ENCODE assay signal across 8 cellular contexts in the genomic region with DNA sequence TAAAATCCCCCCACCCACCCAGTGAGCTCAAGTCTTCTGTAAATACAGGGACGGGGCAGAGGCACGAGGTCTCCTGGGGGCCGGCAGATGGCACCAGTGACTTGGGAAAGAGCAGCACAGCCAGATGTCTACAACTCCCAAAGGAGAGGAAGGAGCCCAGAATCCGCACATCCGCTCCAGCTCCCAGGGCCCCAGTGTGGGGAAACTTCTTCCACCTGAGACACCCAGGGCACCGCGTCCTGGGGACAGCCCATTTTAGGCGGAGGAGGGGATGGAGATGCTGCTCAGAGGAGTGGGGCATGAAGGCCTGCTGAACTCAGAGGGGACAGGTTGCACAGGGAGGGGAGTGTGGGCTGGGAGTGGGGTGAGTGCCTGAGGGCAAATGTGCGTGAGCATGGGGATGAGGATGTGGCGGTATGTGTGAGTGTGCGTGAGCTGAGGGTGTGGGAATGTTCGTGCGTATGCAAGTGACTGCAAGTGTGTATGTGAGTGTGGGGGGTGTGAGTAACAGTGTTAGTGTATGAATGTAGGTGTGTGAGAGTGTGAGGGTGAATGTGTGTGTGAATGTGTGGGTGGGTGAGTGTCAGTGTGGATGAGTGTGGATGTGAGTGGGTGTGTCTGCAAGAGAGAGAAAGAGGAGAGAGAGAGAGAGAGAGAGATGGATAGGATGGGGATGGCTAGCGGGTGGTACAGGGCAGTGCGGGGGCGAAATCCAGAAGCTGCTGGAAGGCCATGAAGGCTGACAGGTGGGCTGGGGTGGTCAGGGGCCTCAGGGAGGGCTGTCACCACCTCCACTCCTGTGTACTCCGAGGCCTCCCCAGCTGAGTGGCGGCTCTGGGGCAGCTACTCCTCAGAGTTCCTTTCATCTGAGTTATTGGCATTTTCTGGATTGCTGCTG.
DNase-seq lines count a peak whose midpoint lies in the region; ATAC-seq and TF ChIP-seq lines count a peak whose summit lies in the region.

No MANE protein-coding gene starts in this region.

- no peak overlapping the region for H3K56ac ChIP-seq in IMR-90 (ENCODE audit: extremely low read depth, insufficient read depth, low read length)

- H3K4me3 ChIP-seq in IMR-90 (ENCODE audit: insufficient read depth, low read depth, low read length), result no peak overlapping the region

- peaks cover 10% of the 10 kb centered on the region for H3K27me3 Mint-ChIP-seq in glutamatergic neuron (ENCODE audit: unreplicated experiment)

- no peak for TF ChIP-seq POLR2A in IMR-90 (IDR thresholded peaks at IDR 0.05; ENCODE audit: low read depth, low read length)

- no peak overlapping the region for H3K18ac ChIP-seq in IMR-90 (ENCODE audit: low read depth, low read length)

- intact Hi-C loops in IMR-90 (cut with micrococcal nuclease), result loop anchor here (1.0 to 10.0 kb wide), 6 partner anchors 270 to 907 kb away; a partner anchor contains a TSS

- no peak overlapping the region for H3K9ac ChIP-seq in IMR-90 (ENCODE audit: low read depth, low read length)

- peak overlapping the region; percentile 77 for H2BK120ac ChIP-seq in IMR-90 (ENCODE audit: low read depth, low read length)

- H2BK20ac ChIP-seq in IMR-90 (ENCODE audit: low read depth, low read length), result peak overlapping the region; percentile 63; the same call in 1 of the 2 replicates

- H3K79me1 ChIP-seq in IMR-90 (ENCODE audit: low read depth in 1 of 2, low read length in 2 of 2), result no peaks in the 10 kb centered on the region

- H2BK15ac ChIP-seq in IMR-90 (ENCODE audit: low read depth, low read length), result peak overlapping the region; percentile 48; the same call in 1 of the 3 replicates

- in situ Hi-C loops in IMR-90 (cut with MboI; ENCODE audit: low sequenced_read_pairs), result loop anchor here (10.0 to 25.0 kb wide), 3 partner anchors 437 to 880 kb away; a partner anchor contains a TSS

- H3K4me1 Mint-ChIP-seq in glutamatergic neuron (ENCODE audit: low read depth, unreplicated experiment), result peaks cover 21% of the 10 kb centered on the region
- peaks cover 22% of the 10 kb centered on the region for H3K4me1 Mint-ChIP-seq in stimulated activated effector memory CD8-positive, alpha-beta T cell treated with anti-CD3 and anti-CD28 coated beads, Interleukin-12 subunit alpha, Interleukin-12 subunit beta, amount 100 ng/mL, for 72 hours

- peaks cover 10% of the 10 kb centered on the region for H3K27me3 ChIP-seq in IMR-90 (ENCODE audit: control insufficient read depth, insufficient read depth, low read length)

- H3K4me1 ChIP-seq in IMR-90 (ENCODE audit: control insufficient read depth, insufficient read depth, low read length), result peaks cover 4% of the 10 kb centered on the region

- H3K4me2 ChIP-seq in IMR-90 (ENCODE audit: low read depth, low read length), result no peak overlapping the region

- 42% methylated on average over 6 of the region's 18 CpGs; no CpG with 5 or more reads in 1 of the 2 experiments for WGBS in IMR-90 (ENCODE audit: extremely low coverage in 2 of 2, insufficient read length in 1 of 2), 2 experiments

- peak overlapping the region; percentile 78 to 82; a peak in 2 of 4 replicates for H4K8ac ChIP-seq in IMR-90 (ENCODE audit: low read depth in 2 of 2, low read length in 2 of 2)

- peak overlapping the region; percentile 33; the same call in 1 of the 2 replicates for H2AK5ac ChIP-seq in IMR-90 (ENCODE audit: low read depth, low read length)

- H3K9me3 ChIP-seq in IMR-90 (ENCODE audit: control insufficient read depth, insufficient read depth, low read length), result no peaks in the 10 kb centered on the region

- CTCF ChIA-PET in IMR-90 (lab: Yijun Ruan, JAX), result interaction anchor here (0.6 to 1.2 kb wide), 10 partner anchors 9 to 1615 kb away, joined by 3 to 5 read pairs (median 3); a partner anchor contains a TSS

- peak overlapping the region; percentile 94 for H2AFZ ChIP-seq in IMR-90 (replicated peaks; ENCODE audit: low read length, poor library complexity)

- DNase-seq in Daoy (ENCODE audit: low read depth) (peak; percentile 87), IMR-90 (peak; percentile 76), glutamatergic neuron (peak; percentile 70), foreskin melanocyte (no peak)
- no peak for DNase-seq in stimulated activated effector memory CD8-positive, alpha-beta T cell treated with anti-CD3 and anti-CD28 coated beads, Interleukin-12 subunit alpha, Interleukin-12 subunit beta, amount 100 ng/mL, for 72 hours (ENCODE audit: low spot score in 2 of 2)
- no peak for DNase-seq in stimulated activated CD4-positive, alpha-beta T cell treated with anti-CD3 and anti-CD28 coated beads, Interleukin-4, amount 100 ng/mL, for 4 hours

- peak; percentile 96 for ATAC-seq in IMR-90 (ENCODE audit: low read depth)
- ATAC-seq in SK-N-SH treated with all-trans-retinoic acid at 6 μM for 48 hours, result peak; percentile 99
- ATAC-seq in stimulated activated effector memory CD8-positive, alpha-beta T cell treated with anti-CD3 and anti-CD28 coated beads, Interleukin-12 subunit alpha, Interleukin-12 subunit beta, amount 100 ng/mL, for 72 hours, result peak; percentile 44
- ATAC-seq in GM18907 (IDR thresholded peaks at IDR 0.05; ENCODE audit: unreplicated experiment), result no peak

- H4K20me1 ChIP-seq in IMR-90 (ENCODE audit: insufficient read depth, low read length), result no peaks in the 10 kb centered on the region

- H3K4me3 Mint-ChIP-seq in glutamatergic neuron (ENCODE audit: unreplicated experiment), result peak overlapping the region; percentile 16
- no peak overlapping the region for H3K4me3 Mint-ChIP-seq in stimulated activated effector memory CD8-positive, alpha-beta T cell treated with anti-CD3 and anti-CD28 coated beads, Interleukin-12 subunit alpha, Interleukin-12 subunit beta, amount 100 ng/mL, for 72 hours

- dilution Hi-C loops in IMR-90 (cut with HindIII; ENCODE audit: low sequenced_read_pairs, unreplicated experiment), result no loop called here

- H3K27ac Mint-ChIP-seq in glutamatergic neuron (ENCODE audit: unreplicated experiment), result peak overlapping the region; percentile 16
- peak overlapping the region; percentile 10 for H3K27ac Mint-ChIP-seq in stimulated activated effector memory CD8-positive, alpha-beta T cell treated with anti-CD3 and anti-CD28 coated beads, Interleukin-12 subunit alpha, Interleukin-12 subunit beta, amount 100 ng/mL, for 72 hours

- H3K23ac ChIP-seq in IMR-90 (ENCODE audit: low read depth, low read length), result no peak overlapping the region

- peak overlapping the region; percentile 85 for H2AK9ac ChIP-seq in IMR-90 (replicated peaks; ENCODE audit: low read depth, low read length, poor library complexity)

- peaks cover 7% of the 10 kb centered on the region for H3K36me3 Mint-ChIP-seq in glutamatergic neuron (ENCODE audit: unreplicated experiment)
- H3K36me3 Mint-ChIP-seq in stimulated activated effector memory CD8-positive, alpha-beta T cell treated with anti-CD3 and anti-CD28 coated beads, Interleukin-12 subunit alpha, Interleukin-12 subunit beta, amount 100 ng/mL, for 72 hours, result peaks cover 1% of the 10 kb centered on the region

- H4K5ac ChIP-seq in IMR-90 (ENCODE audit: low read depth, low read length), result no peak overlapping the region

- H3K27ac ChIP-seq in IMR-90 (ENCODE audit: insufficient read depth, low read length), result no peak overlapping the region

- peak; percentile 89 for TF ChIP-seq RAD21 in IMR-90 (IDR thresholded peaks at IDR 0.05; ENCODE audit: low read length)

- BruUV-seq in IMR-90 (replicated peaks; lab: Mats Ljungman, UMichigan), result no TSS peak

- H3K9me1 ChIP-seq in IMR-90 (ENCODE audit: insufficient read depth, low read length), result peaks cover 4% of the 10 kb centered on the region; the same call in 1 of the 2 replicates

- POLR2A ChIA-PET in IMR-90 (lab: Charles Lee; ENCODE audit: unreplicated experiment), result no interaction called here

- no peak overlapping the region for H3K14ac ChIP-seq in IMR-90 (replicated peaks; ENCODE audit: low read depth, low read length)

- H3K4ac ChIP-seq in IMR-90 (ENCODE audit: low read depth, low read length), result peak overlapping the region; percentile 71

- TF ChIP-seq CTCF in IMR-90 (conservative IDR thresholded peaks at IDR 0.05; ENCODE audit: low read depth, low read length) (peak; percentile 72), glutamatergic neuron (IDR thresholded peaks at IDR 0.05; ENCODE audit: partially characterized antibody, unreplicated experiment) (no peak)

- H2BK5ac ChIP-seq in IMR-90 (ENCODE audit: low read depth, low read length, poor library complexity, severe bottlenecking), result no peak overlapping the region

- peak overlapping the region; percentile 66; the same call in 1 of the 2 replicates for H4K91ac ChIP-seq in IMR-90 (ENCODE audit: insufficient read depth, low read depth, low read length)

- H3K9me3 Mint-ChIP-seq in glutamatergic neuron (ENCODE audit: unreplicated experiment), result peaks cover 4% of the 10 kb centered on the region
- no peaks in the 10 kb centered on the region for H3K9me3 Mint-ChIP-seq in stimulated activated effector memory CD8-positive, alpha-beta T cell treated with anti-CD3 and anti-CD28 coated beads, Interleukin-12 subunit alpha, Interleukin-12 subunit beta, amount 100 ng/mL, for 72 hours

- H3K36me3 ChIP-seq in IMR-90 (ENCODE audit: control insufficient read depth, insufficient read depth, low read length), result no peaks in the 10 kb centered on the region

TF ChIP-seq in IMR-90, 13 proteins besides CTCF, POLR2A, EP300 and RAD21:
- peak; percentile 58 for TF ChIP-seq SMC3 (IDR thresholded peaks at IDR 0.05; ENCODE audit: low read depth, low read length)
- TF ChIP-seq FOS (IDR thresholded peaks at IDR 0.05; ENCODE audit: low read depth, low read length), result no peak
- no peak for TF ChIP-seq RFX5 (IDR thresholded peaks at IDR 0.05; ENCODE audit: low read depth, low read length)
- no peak for TF ChIP-seq CEBPB (IDR thresholded peaks at IDR 0.05; ENCODE audit: low read depth, low read length)

TF ChIP-seq in SK-N-SH treated with all-trans-retinoic acid at 6 μM for 48 hours, 23 proteins besides CTCF, POLR2A, EP300 and RAD21 (continues in another document):
- TF ChIP-seq ZFP3 (CRISPR knock-in tag; IDR thresholded peaks at IDR 0.05) (no peak), PPARA (CRISPR knock-in tag; IDR thresholded peaks at IDR 0.05; ENCODE audit: borderline replicate concordance) (no peak), ISL1 (CRISPR knock-in tag; IDR thresholded peaks at IDR 0.05) (no peak)

Comparison
In these comparisons a context has a peak if more than half of its experiments do, and no peak if none do; other contexts are left out.
1. DNase-seq: peak in Daoy (single experiment), IMR-90 (single experiment) and glutamatergic neuron (single experiment); none in stimulated activated effector memory CD8-positive, alpha-beta T cell treated with anti-CD3 and anti-CD28 coated beads, Interleukin-12 subunit alpha, Interleukin-12 subunit beta, amount 100 ng/mL, for 72 hours (0 of 2), stimulated activated CD4-positive, alpha-beta T cell treated with anti-CD3 and anti-CD28 coated beads, Interleukin-4, amount 100 ng/mL, for 4 hours (0 of 2) and foreskin melanocyte (single experiment).